9 cellular contexts compared by ENCODE assay signal in genomic region chr9:127572961-127573727, GRCh38. TPM values are rescaled to one million over a fixed set of nuclear protein-coding genes. Genes with fewer than 3 reads are reported as not detected.
DNase-seq lines count a peak whose midpoint lies in the region; ATAC-seq and TF ChIP-seq lines count a peak whose summit lies in the region.
"Had no signal": no experiment of that assay in that cellular context is flagged by ENCODE, and none has a peak within 500 bp of the region (broad histone marks: within the 10 kb centered on the region; RNA-seq: fewer than 3 reads in every experiment).

No MANE protein-coding gene starts in this region.

- H3K27me3 Mint-ChIP-seq in activated CD8-positive, alpha-beta T cell treated with anti-CD3 and anti-CD28 coated beads, Interleukin-2, amount 10 ng/mL, durations not matched to agents 7 days and 5 days (ENCODE audit: low read depth): no peaks in the 10 kb centered on the region

- peak overlapping the region; percentile 64 for H3K27ac Mint-ChIP-seq in activated CD8-positive, alpha-beta T cell treated with anti-CD3 and anti-CD28 coated beads, Interleukin-2, amount 10 ng/mL, durations not matched to agents 7 days and 5 days

- POLR2A ChIA-PET in activated CD8-positive, alpha-beta T cell treated with anti-CD3 and anti-CD28 coated beads, Interleukin-2, amount 10 ng/mL, durations not matched to agents 7 days and 5 days (lab: Charles Lee): no interaction called here

- H3K4me3 Mint-ChIP-seq in activated CD8-positive, alpha-beta T cell treated with anti-CD3 and anti-CD28 coated beads, Interleukin-2, amount 10 ng/mL, durations not matched to agents 7 days and 5 days: no peak overlapping the region

- TF ChIP-seq POLR2A in stomach (IDR thresholded peaks at IDR 0.05): no peak

- peaks cover 0 to 5% (median 0%) of the 10 kb centered on the region in 3 donors for H3K27me3 ChIP-seq in stomach

- H3K4me3 ChIP-seq in stomach: no peak overlapping the region

- no peak for TF ChIP-seq EP300 in stomach (IDR thresholded peaks at IDR 0.05)

- peaks cover 69 to 85% (median 78%) of the 10 kb centered on the region in 4 donors for H3K4me1 ChIP-seq in stomach

- peak overlapping the region; percentile 76 to 99 (median 93) for H3K27ac ChIP-seq in stomach

- DNase-seq in DMS 273 (lab: John Stamatoyannopoulos, UW; ENCODE audit: unreplicated experiment) (peak; percentile 16), DMS 273 treated with DMSO at 0.1 percent for 48 hours (lab: John Stamatoyannopoulos, UW) (no peak), fibroblast of the conjunctiva (ENCODE audit: low read depth) (peak; percentile 66), stomach (no peak), SHP77 treated with DMSO at 0.1 percent for 48 hours (lab: John Stamatoyannopoulos, UW) (no peak), hippocampal formation (lab: John Stamatoyannopoulos, UW) (no peak)
- no peak for DNase-seq in activated CD8-positive, alpha-beta T cell treated with anti-CD3 and anti-CD28 coated beads, Interleukin-2, amount 10 ng/mL, durations not matched to agents 7 days and 5 days
- no peak for DNase-seq in stimulated activated CD4-positive, alpha-beta T cell treated with anti-CD3 and anti-CD28 coated beads, Interleukin-2, amount 100 ng/mL, for 24 hours
- DNase-seq: activated naive CD4-positive, alpha-beta T cell had no signal

- no peaks in the 10 kb centered on the region for H3K36me3 ChIP-seq in stomach

- no peaks in the 10 kb centered on the region for H3K9me3 Mint-ChIP-seq in activated CD8-positive, alpha-beta T cell treated with anti-CD3 and anti-CD28 coated beads, Interleukin-2, amount 10 ng/mL, durations not matched to agents 7 days and 5 days (ENCODE audit: insufficient read depth)

- H3K4me1 Mint-ChIP-seq in activated CD8-positive, alpha-beta T cell treated with anti-CD3 and anti-CD28 coated beads, Interleukin-2, amount 10 ng/mL, durations not matched to agents 7 days and 5 days (ENCODE audit: low read depth): peaks cover 68% of the 10 kb centered on the region

- H3K36me3 Mint-ChIP-seq in activated CD8-positive, alpha-beta T cell treated with anti-CD3 and anti-CD28 coated beads, Interleukin-2, amount 10 ng/mL, durations not matched to agents 7 days and 5 days (ENCODE audit: low read depth): no peaks in the 10 kb centered on the region

- ATAC-seq in activated CD8-positive, alpha-beta T cell treated with anti-CD3 and anti-CD28 coated beads, Interleukin-2, amount 10 ng/mL, durations not matched to agents 7 days and 5 days: no peak

- WGBS in stomach, 5 donors: 53 to 67% (median 59%) methylated on average over 9 of the region's 9 CpGs

- no peak for TF ChIP-seq CTCF in stomach (IDR thresholded peaks at IDR 0.05)

- intact Hi-C loops in stomach (cut with DNase I; ENCODE audit: low total_unique reads): no loop called here

- CTCF ChIA-PET in activated CD8-positive, alpha-beta T cell treated with anti-CD3 and anti-CD28 coated beads, Interleukin-2, amount 10 ng/mL, durations not matched to agents 7 days and 5 days (lab: Charles Lee): interaction anchor here (1.0 to 1.5 kb wide), 4 partner anchors 17 to 162 kb away, joined by 3 to 6 read pairs (median 4); partner anchors contain the start of gene TOR2A

- no peaks in the 10 kb centered on the region for H3K9me3 ChIP-seq in stomach

RNA-seq across cellular contexts. Expression of gene STXBP1, which starts 38.9 kb away (rescaled TPM):
- total RNA-seq in activated CD8-positive, alpha-beta T cell treated with anti-CD3 and anti-CD28 coated beads, Interleukin-2, amount 10 ng/mL, durations not matched to agents 7 days and 5 days: 10 to 100 TPM; 24.2 to 25.3 TPM
- 10 to 100 TPM; 14.9 to 77.7 (median 31.3) TPM for total RNA-seq in stomach
- polyA plus RNA-seq in stomach: 1 to 10 TPM; 5.2 to 8.7 (median 7.6) TPM

Comparison
In these comparisons a context has a peak if more than half of its experiments do, and no peak if none do; other contexts are left out.
1. DNase-seq: peak in DMS 273 (single experiment) and fibroblast of the conjunctiva (single experiment); none in DMS 273 treated with DMSO at 0.1 percent for 48 hours (single experiment), activated CD8-positive, alpha-beta T cell treated with anti-CD3 and anti-CD28 coated beads, Interleukin-2, amount 10 ng/mL, durations not matched to agents 7 days and 5 days (single experiment), stomach (single experiment), SHP77 treated with DMSO at 0.1 percent for 48 hours (single experiment), hippocampal formation (0 of 2) and stimulated activated CD4-positive, alpha-beta T cell treated with anti-CD3 and anti-CD28 coated beads, Interleukin-2, amount 100 ng/mL, for 24 hours (0 of 2).